ENCODE assay signal across 8 cellular contexts in genomic region chr7:2844153-2845077, GRCh38. TPM values are rescaled to one million over a fixed set of nuclear protein-coding genes. Genes with fewer than 3 reads are reported as not detected.
A peak's percentile ranks its signal among the peaks of the same experiment; 100 is the strongest.
DNase-seq lines count a peak whose midpoint lies in the region; ATAC-seq and TF ChIP-seq lines count a peak whose summit lies in the region.

TSS of gene GNA12 (minus strand) at chr7:2844308. CDS start at chr7:2844161, 147 bp downstream.

- H3K4me1 Mint-ChIP-seq in T-helper 17 cell: peaks cover 15% of the 10 kb centered on the region

- TF ChIP-seq POLR2A in GM15510 (IDR thresholded peaks at IDR 0.05; ENCODE audit: borderline replicate concordance, extremely low read depth, insufficient read length) (peak; percentile 57), uterus (IDR thresholded peaks at IDR 0.05) (peak; percentile 64 to 65)

- ATAC-seq in HG02885 (IDR thresholded peaks at IDR 0.05; ENCODE audit: poor library complexity, unreplicated experiment) (peak; percentile 94), T-helper 17 cell (peak; percentile 94), left ventricle myocardium superior (peak; percentile 97)

- no peaks in the 10 kb centered on the region for H3K27me3 ChIP-seq in uterus

- peak within 1 kb of the TSS; percentile 33 to 67 for H3K4me3 ChIP-seq in uterus

- H3K4me3 Mint-ChIP-seq in T-helper 17 cell: peak within 1 kb of the TSS; percentile 88

- H3K36me3 Mint-ChIP-seq in T-helper 17 cell (ENCODE audit: low read depth): no peaks in the 10 kb centered on the region

- DNase-seq in NCI-H1694 treated with DMSO at 0.1 percent for 48 hours (lab: John Stamatoyannopoulos, UW): peak; percentile 98
- DNase-seq in T-helper 17 cell: peak; percentile 92 to 98 (median 97)
- DNase-seq in amygdala (lab: John Stamatoyannopoulos, UW): peak; percentile 75 to 99 (median 97)
- DNase-seq in left ventricle myocardium superior: peak; percentile 99
- DNase-seq in pulmonary artery endothelial cell (ENCODE audit: low read depth, low spot score): peak; percentile 96
- DNase-seq in uterus: peak; percentile 98 to 99

- no peaks in the 10 kb centered on the region for H3K27me3 Mint-ChIP-seq in T-helper 17 cell

- no peak for TF ChIP-seq CTCF in uterus (IDR thresholded peaks at IDR 0.05)

- H3K27ac Mint-ChIP-seq in T-helper 17 cell: no peak within 1 kb of the TSS

- H3K9me3 ChIP-seq in T-helper 17 cell (ENCODE audit: control insufficient read depth, low read length, poor library complexity, severe bottlenecking): no peaks in the 10 kb centered on the region
- no peaks in the 10 kb centered on the region for H3K9me3 ChIP-seq in uterus

- peak within 1 kb of the TSS; percentile 66 to 72 for H3K27ac ChIP-seq in uterus

- intact Hi-C loops in left ventricle myocardium superior (cut with micrococcal nuclease) (loop anchor here (10.0 kb wide), 1 partner anchor 80 kb away; no protein-coding TSS in a partner anchor), uterus (cut with DNase I; ENCODE audit: low total_unique reads) (loop anchor here (10.0 kb wide), 1 partner anchor 110 kb away; no protein-coding TSS in a partner anchor)

- H3K36me3 ChIP-seq in uterus: no peaks in the 10 kb centered on the region

- H3K4me1 ChIP-seq in uterus: peaks cover 0 to 11% of the 10 kb centered on the region in 2 donors

RNA-seq across cellular contexts. Expression of gene GNA12, which starts in this region (rescaled TPM):
- total RNA-seq in T-helper 17 cell (10 to 100 TPM; 13.5 to 19.2 TPM), left ventricle myocardium superior (40.4 TPM), pulmonary artery endothelial cell (20.4 and 31.0 TPM in 2 replicates), uterus (100 to 1,000 TPM in 1 of 4 donors, 10 to 100 TPM in 3; 20.5 to 109 (median 50.3) TPM)

Comparison
In these comparisons a context has a peak if more than half of its experiments do, and no peak if none do; other contexts are left out.
1. Peak in every context shown above with its lines: DNase-seq, ATAC-seq, H3K4me3 ChIP-seq and H3K27ac ChIP-seq.